8 cellular contexts compared by ENCODE assay signal in the genomic region with DNA sequence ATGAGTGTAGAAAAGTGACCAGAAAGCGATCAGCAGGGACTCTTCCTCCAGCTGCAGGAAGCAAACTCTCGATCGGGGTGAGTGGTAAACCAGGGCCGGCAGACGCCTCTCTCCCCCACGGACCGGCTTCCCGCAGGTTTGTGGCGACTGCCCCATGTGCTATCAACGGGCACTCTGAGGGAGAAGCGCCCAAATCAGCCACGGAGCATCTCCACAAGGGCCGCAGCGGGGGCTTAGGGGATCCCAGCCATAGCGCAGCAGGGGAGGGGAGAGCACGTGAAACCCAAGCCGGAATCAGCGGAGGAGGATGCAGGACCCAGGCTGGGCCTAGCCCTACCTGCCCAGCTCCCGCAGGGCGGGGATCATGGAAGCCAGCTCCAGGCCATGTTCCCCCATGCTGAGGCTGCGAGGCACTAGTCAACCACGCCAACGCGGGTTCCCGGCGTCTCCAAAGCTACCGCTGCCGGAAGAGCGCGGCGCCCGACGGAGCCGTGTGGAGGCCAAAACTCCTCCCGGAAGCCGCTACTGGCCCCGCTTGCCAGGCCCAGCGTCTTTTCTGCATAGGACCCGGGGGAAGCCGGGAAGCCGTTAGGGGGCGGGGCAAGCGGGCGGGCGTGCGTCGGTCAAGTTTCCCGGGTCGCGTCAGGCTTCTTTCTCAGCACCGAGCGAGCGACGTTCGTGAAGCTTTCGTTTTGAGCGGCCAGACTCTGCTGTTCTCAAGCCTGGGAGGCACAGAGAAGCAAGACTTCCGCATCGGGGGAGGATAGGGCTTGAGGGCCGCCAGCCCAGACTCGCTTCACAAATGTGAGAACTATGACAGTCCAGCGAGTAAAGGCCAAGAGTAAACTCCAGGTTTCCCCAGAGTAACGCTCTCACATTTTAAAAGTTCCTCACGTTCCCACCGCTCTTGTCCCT. TPM values are rescaled to one million over a fixed set of nuclear protein-coding genes. Genes with fewer than 3 reads are reported as not detected.
DNase-seq lines count a peak whose midpoint lies in the region; ATAC-seq and TF ChIP-seq lines count a peak whose summit lies in the region.

A gene (minus strand): TSS at position 425 of the 915 bp plus-strand sequence. CDS start 29 bp downstream, at position 396.

- peaks cover 45% of the 10 kb centered on the region for H3K36me3 Mint-ChIP-seq in activated T-cell treated with anti-CD3 and anti-CD28 coated beads, Interleukin-2, amount 50 U/mL, for 24 hours (ENCODE audit: low read depth)

- peak within 1 kb of the TSS; percentile 99 for H3K4me3 Mint-ChIP-seq in activated T-cell treated with anti-CD3 and anti-CD28 coated beads, Interleukin-2, amount 50 U/mL, for 24 hours

- no peaks in the 10 kb centered on the region for H3K36me3 ChIP-seq in muscle layer of colon (ENCODE audit: insufficient read depth, low read length)

- peak; percentile 93 for DNase-seq in DMS153 treated with DMSO at 0.1 percent for 48 hours (lab: John Stamatoyannopoulos, UW; ENCODE audit: unreplicated experiment)
- DNase-seq in KBM-7: peak; percentile 98
- DNase-seq in activated T-cell treated with anti-CD3 and anti-CD28 coated beads, Interleukin-2, amount 50 U/mL, for 24 hours: peak; percentile 97
- DNase-seq in erythroblast (lab: John Stamatoyannopoulos, UW): peak; percentile 95 to 97
- peak; percentile 93 for DNase-seq in stimulated activated CD8-positive, alpha-beta memory T cell treated with anti-CD3 and anti-CD28 coated beads, Interleukin-7, amount 100 ng/mL, for 24 hours (ENCODE audit: low read depth)

- H3K27me3 Mint-ChIP-seq in activated T-cell treated with anti-CD3 and anti-CD28 coated beads, Interleukin-2, amount 50 U/mL, for 24 hours: no peaks in the 10 kb centered on the region

- H3K9me3 Mint-ChIP-seq in activated T-cell treated with anti-CD3 and anti-CD28 coated beads, Interleukin-2, amount 50 U/mL, for 24 hours: no peaks in the 10 kb centered on the region

- peak within 1 kb of the TSS; percentile 99 for H3K27ac Mint-ChIP-seq in activated T-cell treated with anti-CD3 and anti-CD28 coated beads, Interleukin-2, amount 50 U/mL, for 24 hours

- peak within 1 kb of the TSS; percentile 92 to 97 for H3K4me3 ChIP-seq in muscle layer of colon (ENCODE audit: low read depth in 1 of 2, low read length in 2 of 2)

- ATAC-seq in GM21717 (IDR thresholded peaks at IDR 0.05; ENCODE audit: unreplicated experiment): peak; percentile 97

- peak; percentile 85 for TF ChIP-seq POLR2A in erythroblast (IDR thresholded peaks at IDR 0.05; ENCODE audit: low read length)

- in situ Hi-C loops in KBM-7 (cut with MboI; ENCODE audit: low pct_unique_long_range_greater_than_20kb, low sequenced_read_pairs): loop anchor here (25.0 kb wide), 2 partner anchors 334 to 409 kb away; no protein-coding TSS in a partner anchor

- peaks cover 17% of the 10 kb centered on the region for H3K4me1 ChIP-seq in muscle layer of colon (ENCODE audit: insufficient read depth, low read length)

- H3K9ac ChIP-seq in muscle layer of colon (ENCODE audit: low read length): peak within 1 kb of the TSS; percentile 83

- peak within 1 kb of the TSS; percentile 92 for H3K27ac ChIP-seq in muscle layer of colon (ENCODE audit: low read depth, low read length)

- no peaks in the 10 kb centered on the region for H3K27me3 ChIP-seq in muscle layer of colon (ENCODE audit: control insufficient read depth in 1 of 2, insufficient read depth in 2 of 2, low read length in 2 of 2)

- H3K9me3 ChIP-seq in muscle layer of colon (ENCODE audit: low read length): no peaks in the 10 kb centered on the region

- H3K4me1 Mint-ChIP-seq in activated T-cell treated with anti-CD3 and anti-CD28 coated beads, Interleukin-2, amount 50 U/mL, for 24 hours (ENCODE audit: low read depth): peaks cover 49% of the 10 kb centered on the region

TF ChIP-seq in PFSK-1, 5 proteins besides CTCF, POLR2A, EP300 and RAD21:
- TF ChIP-seq POLR2AphosphoS5 (IDR thresholded peaks at IDR 0.05; ENCODE audit: low read depth, low read length): peak; percentile 83
- TF ChIP-seq, protein P1, sequence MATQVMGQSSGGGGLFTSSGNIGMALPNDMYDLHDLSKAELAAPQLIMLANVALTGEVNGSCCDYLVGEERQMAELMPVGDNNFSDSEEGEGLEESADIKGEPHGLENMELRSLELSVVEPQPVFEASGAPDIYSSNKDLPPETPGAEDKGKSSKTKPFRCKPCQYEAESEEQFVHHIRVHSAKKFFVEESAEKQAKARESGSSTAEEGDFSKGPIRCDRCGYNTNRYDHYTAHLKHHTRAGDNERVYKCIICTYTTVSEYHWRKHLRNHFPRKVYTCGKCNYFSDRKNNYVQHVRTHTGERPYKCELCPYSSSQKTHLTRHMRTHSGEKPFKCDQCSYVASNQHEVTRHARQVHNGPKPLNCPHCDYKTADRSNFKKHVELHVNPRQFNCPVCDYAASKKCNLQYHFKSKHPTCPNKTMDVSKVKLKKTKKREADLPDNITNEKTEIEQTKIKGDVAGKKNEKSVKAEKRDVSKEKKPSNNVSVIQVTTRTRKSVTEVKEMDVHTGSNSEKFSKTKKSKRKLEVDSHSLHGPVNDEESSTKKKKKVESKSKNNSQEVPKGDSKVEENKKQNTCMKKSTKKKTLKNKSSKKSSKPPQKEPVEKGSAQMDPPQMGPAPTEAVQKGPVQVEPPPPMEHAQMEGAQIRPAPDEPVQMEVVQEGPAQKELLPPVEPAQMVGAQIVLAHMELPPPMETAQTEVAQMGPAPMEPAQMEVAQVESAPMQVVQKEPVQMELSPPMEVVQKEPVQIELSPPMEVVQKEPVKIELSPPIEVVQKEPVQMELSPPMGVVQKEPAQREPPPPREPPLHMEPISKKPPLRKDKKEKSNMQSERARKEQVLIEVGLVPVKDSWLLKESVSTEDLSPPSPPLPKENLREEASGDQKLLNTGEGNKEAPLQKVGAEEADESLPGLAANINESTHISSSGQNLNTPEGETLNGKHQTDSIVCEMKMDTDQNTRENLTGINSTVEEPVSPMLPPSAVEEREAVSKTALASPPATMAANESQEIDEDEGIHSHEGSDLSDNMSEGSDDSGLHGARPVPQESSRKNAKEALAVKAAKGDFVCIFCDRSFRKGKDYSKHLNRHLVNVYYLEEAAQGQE (IDR thresholded peaks at IDR 0.05; ENCODE audit: insufficient read depth in 1 of 2, low read depth in 2 of 2, low read length in 2 of 2): no peak
- peak; percentile 70 for TF ChIP-seq TAF1 (IDR thresholded peaks at IDR 0.05; ENCODE audit: borderline replicate concordance, insufficient read depth, low read length)
- TF ChIP-seq SIN3A (IDR thresholded peaks at IDR 0.05; ENCODE audit: borderline replicate concordance, insufficient read depth, low read length): 0 out of 2 replicates have a peak, but pooled peaks have one; percentile 41
- peak; percentile 29 for TF ChIP-seq FOXP2 (optimal IDR thresholded peaks at IDR 0.05; ENCODE audit: borderline replicate concordance, extremely low read depth, extremely low read length, insufficient read depth)

RNA-seq across cellular contexts. Expression of the gene that starts here (rescaled TPM):
- polyA plus RNA-seq in PFSK-1 (2012; ENCODE audit: insufficient read length, low read depth): 6.2 TPM

Comparison
In these comparisons a context has a peak if more than half of its experiments do, and no peak if none do; other contexts are left out.
1. Peak in every context shown above with its lines: DNase-seq, ATAC-seq, H3K4me3 ChIP-seq and H3K27ac ChIP-seq.